In genomic region chr6:72619883-72620696, GRCh38 we compare ENCODE assay signal across 8 cellular contexts. TPM values are rescaled to one million over a fixed set of nuclear protein-coding genes. Genes with fewer than 3 reads are reported as not detected.
DNase-seq lines count a peak whose midpoint lies in the region; ATAC-seq and TF ChIP-seq lines count a peak whose summit lies in the region.

No MANE protein-coding gene starts in this region.

- no peak overlapping the region for H3K9ac ChIP-seq in HUES48 (ENCODE audit: low read depth, low read length)

- H3K27me3 ChIP-seq in HUES48 (ENCODE audit: control insufficient read depth, insufficient read depth, low read length) = peaks cover 68% of the 10 kb centered on the region

- H3K36me3 ChIP-seq in HUES48 (ENCODE audit: control insufficient read depth, insufficient read depth, low read length) = no peaks in the 10 kb centered on the region

- peaks cover 29% of the 10 kb centered on the region for H3K4me1 Mint-ChIP-seq in memory B cell

- peaks cover 9% of the 10 kb centered on the region for H3K4me1 ChIP-seq in HUES48 (ENCODE audit: control insufficient read depth, insufficient read depth, low read length)

- H3K4me3 ChIP-seq in HUES48 (ENCODE audit: low read depth, low read length) (peak overlapping the region; percentile 56), choroid plexus epithelial cell (ENCODE audit: low read depth, low read length) (peak overlapping the region; percentile 30), lower leg skin (ENCODE audit: low read depth, poor library complexity, severe bottlenecking) (no peak overlapping the region)

- H3K27me3 Mint-ChIP-seq in memory B cell = no peaks in the 10 kb centered on the region

- intact Hi-C loops in lower leg skin (cut with DNase I; ENCODE audit: low total_unique reads) = no loop called here

- H3K27ac Mint-ChIP-seq in memory B cell = peak overlapping the region; percentile 15

- no peak overlapping the region for H3K27ac ChIP-seq in HUES48 (ENCODE audit: low read depth, low read length)

- no peak for TF ChIP-seq CTCF in choroid plexus epithelial cell (conservative IDR thresholded peaks at IDR 0.05; ENCODE audit: low read depth, low read length)
- TF ChIP-seq CTCF in lower leg skin (IDR thresholded peaks at IDR 0.05) = no peak

- H3K9me3 Mint-ChIP-seq in memory B cell = no peaks in the 10 kb centered on the region

- 6 to 10% methylated on average over 31 of the region's 31 CpGs for WGBS in lower leg skin, 2 donors

- no peaks in the 10 kb centered on the region for H3K9me3 ChIP-seq in HUES48 (ENCODE audit: control insufficient read depth, insufficient read depth, low read length)

- TF ChIP-seq POLR2A in lower leg skin (IDR thresholded peaks at IDR 0.05) = no peak

- no peaks in the 10 kb centered on the region for H3K36me3 Mint-ChIP-seq in memory B cell

- ATAC-seq in GM21367 (IDR thresholded peaks at IDR 0.05; ENCODE audit: unreplicated experiment) (peak; percentile 47), memory B cell (ENCODE audit: low read depth) (peak; percentile 54)

- DNase-seq in DMS53 treated with DMSO at 0.1 percent for 48 hours (lab: John Stamatoyannopoulos, UW; ENCODE audit: unreplicated experiment) = peak; percentile 52
- peak; percentile 64 for DNase-seq in activated CD4-positive, CD25-positive, alpha-beta regulatory T cell treated with anti-CD3 and anti-CD28 coated beads, Interleukin-2, amount 50 U/mL, for 72 hours
- DNase-seq in choroid plexus epithelial cell (ENCODE audit: low read depth) = peak; percentile 14
- peak; percentile 29 to 43 for DNase-seq in memory B cell (ENCODE audit: low spot score in 2 of 2)
- DNase-seq in stimulated activated CD8-positive, alpha-beta memory T cell treated with anti-CD3 and anti-CD28 coated beads, Interleukin-15, amount 100 ng/mL, for 1 hour (ENCODE audit: low read depth) = peak; percentile 46
- DNase-seq in lower leg skin (ENCODE audit: low spot score in 2 of 2) = no peak

- peak overlapping the region; percentile 98 for H3K4me3 Mint-ChIP-seq in memory B cell

RNA-seq across cellular contexts. Expression of gene KCNQ5, which starts 1.8 kb away (rescaled TPM):
- total RNA-seq in lower leg skin = under 1 TPM; 0.52 to 0.97 (median 0.59) TPM

Comparison
In these comparisons a context has a peak if more than half of its experiments do, and no peak if none do; other contexts are left out.
1. DNase-seq: peak in DMS53 treated with DMSO at 0.1 percent for 48 hours (single experiment), activated CD4-positive, CD25-positive, alpha-beta regulatory T cell treated with anti-CD3 and anti-CD28 coated beads, Interleukin-2, amount 50 U/mL, for 72 hours (single experiment), choroid plexus epithelial cell (single experiment), memory B cell (2 of 2) and stimulated activated CD8-positive, alpha-beta memory T cell treated with anti-CD3 and anti-CD28 coated beads, Interleukin-15, amount 100 ng/mL, for 1 hour (single experiment); none in lower leg skin (0 of 2).